In the genomic region with DNA sequence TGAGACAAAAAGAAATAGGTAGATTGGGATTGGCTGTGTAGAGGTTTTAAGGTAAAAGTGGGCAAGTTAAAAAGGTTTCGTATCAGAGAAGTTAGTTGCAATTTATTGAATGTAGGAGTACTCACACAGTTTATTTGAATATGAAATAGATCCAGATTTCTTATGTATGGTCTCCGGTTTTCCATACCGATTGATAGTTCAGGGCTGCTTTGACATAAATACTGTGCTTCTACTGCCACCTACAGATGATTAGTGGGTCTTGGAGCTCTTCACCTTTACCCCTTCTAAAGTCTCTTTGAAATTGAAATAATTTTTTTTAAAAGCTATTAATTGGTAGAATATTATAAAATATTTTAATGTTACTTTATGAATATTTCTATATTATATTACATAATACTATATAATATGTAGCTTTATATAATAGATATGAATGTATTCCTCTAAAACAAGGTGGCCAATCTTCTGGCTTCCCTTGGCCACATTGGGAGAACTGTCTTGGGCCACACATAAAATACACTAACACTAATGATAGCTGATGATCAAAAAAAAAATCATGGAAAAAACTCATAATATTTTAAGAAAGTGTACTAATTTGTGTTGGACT, we compare ENCODE assay signal across 8 cellular contexts. TPM values are rescaled to one million over a fixed set of nuclear protein-coding genes. Genes with fewer than 3 reads are reported as not detected.
DNase-seq lines count a peak whose midpoint lies in the region; ATAC-seq lines count a peak whose summit lies in the region.

No MANE protein-coding gene starts in this region.

- no peak for DNase-seq in activated CD4-positive, CD25-positive, alpha-beta regulatory T cell (lab: John Stamatoyannopoulos, UW)
- DNase-seq in HPDE6-E6E7 (ENCODE audit: extremely low spot score) (peak; percentile 34), RKO (ENCODE audit: low spot score) (peak; percentile 22), dermis microvascular lymphatic vessel endothelial cell (ENCODE audit: low read depth in 2 of 2) (peak; percentile 66 to 75), myocyte (ENCODE audit: low read depth) (peak; percentile 47), posterior vena cava (ENCODE audit: low spot score) (no peak)

- peak; percentile 36 to 52 for ATAC-seq in activated CD4-positive, CD25-positive, alpha-beta regulatory T cell treated with anti-CD3 and anti-CD28 coated beads, Interleukin-2, amount 50 U/mL, for 24 hours
- no peak for ATAC-seq in GM19397 (IDR thresholded peaks at IDR 0.05; ENCODE audit: unreplicated experiment)

- intact Hi-C loops in posterior vena cava (cut with DNase I), result loop anchor here in 1 of 2 donors (5.0 kb wide), 1 partner anchor 89 kb away; no protein-coding TSS in a partner anchor

RNA-seq across cellular contexts. Expression of gene GPR18, which starts 7.7 kb away (rescaled TPM):
- total RNA-seq in dermis microvascular lymphatic vessel endothelial cell (not detected in 2 replicates), myocyte (not detected in 2 replicates), posterior vena cava (not detected)
- polyA plus RNA-seq in myocyte (2012), result 0.33 TPM

RNA-seq across cellular contexts. Expression of gene GPR183, which starts 41.3 kb away (rescaled TPM):
- total RNA-seq in dermis microvascular lymphatic vessel endothelial cell (1.2 and 1.6 TPM in 2 replicates), myocyte (0.32 TPM in 1 of 2 replicates, not detected in the other), posterior vena cava (10 to 100 TPM; 12.1 to 14.7 TPM)
- 0.19 TPM for polyA plus RNA-seq in myocyte (2012)

Comparison
In these comparisons a context has a peak if more than half of its experiments do, and no peak if none do; other contexts are left out.
1. DNase-seq: peak in HPDE6-E6E7 (single experiment), RKO (single experiment), dermis microvascular lymphatic vessel endothelial cell (2 of 2) and myocyte (single experiment); none in activated CD4-positive, CD25-positive, alpha-beta regulatory T cell (0 of 4) and posterior vena cava (single experiment).